Comparison of ENCODE assay signal across 16 cellular contexts in the genomic region with DNA sequence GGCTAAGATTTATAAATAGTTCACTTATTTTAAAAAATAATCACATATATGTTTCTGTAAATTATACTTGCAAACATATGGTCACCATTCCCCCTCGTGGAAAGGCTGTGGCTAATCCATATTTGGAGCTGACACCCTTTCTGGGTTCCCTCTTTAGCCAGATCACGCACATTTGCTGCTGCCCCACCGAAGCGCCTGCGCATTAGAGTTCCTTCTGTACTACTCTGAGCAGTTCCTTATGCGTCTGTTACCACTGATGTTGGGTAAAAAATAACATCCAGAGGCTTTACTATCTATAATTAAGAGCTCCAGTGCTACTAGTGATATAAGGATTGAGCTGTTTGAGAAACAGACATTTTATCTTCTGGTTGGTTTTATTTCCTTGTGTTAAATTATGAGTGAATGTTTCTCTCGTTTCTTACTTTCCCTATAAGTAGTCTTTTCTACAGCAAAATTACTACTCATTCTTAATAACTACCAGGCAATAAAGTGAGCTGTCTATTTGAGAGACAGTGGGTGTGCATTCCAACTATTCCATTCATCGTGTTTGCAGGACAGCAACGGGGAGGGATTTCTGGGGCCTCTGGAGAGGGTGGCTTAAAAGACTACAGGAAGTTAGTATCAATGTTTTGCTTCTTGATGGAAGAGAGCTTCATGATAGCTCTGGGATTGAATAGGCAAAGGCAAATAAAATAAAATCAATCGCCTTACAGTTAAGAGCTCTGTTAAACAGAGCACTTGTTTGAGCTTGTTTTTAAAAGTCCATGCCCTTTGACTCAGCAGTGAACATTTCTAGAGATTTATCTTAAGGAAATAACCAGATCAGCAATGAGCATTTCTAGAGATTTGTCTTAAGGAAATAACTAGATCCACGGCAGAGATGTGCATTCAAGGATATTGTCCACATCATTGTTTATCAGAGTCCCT.
DNase-seq lines count a peak whose midpoint lies in the region; ATAC-seq, FAIRE-seq and TF ChIP-seq lines count a peak whose summit lies in the region.
"Had no signal": no experiment of that assay in that cellular context is flagged by ENCODE, and none has a peak within 500 bp of the region (broad histone marks: within the 10 kb centered on the region; RNA-seq: fewer than 3 reads in every experiment).

No MANE protein-coding gene starts in this region.

- no peak overlapping the region for H3K4me3 Mint-ChIP-seq in stimulated activated naive B cell treated with anti-CD40 and anti-IgM and Interleukin-4, amounts not matched to agents 10 μg/mL and 1 μg/mL and 100 μg/mL, for 72 hours
- H3K4me3 Mint-ChIP-seq: activated T-cell treated with anti-CD3 and anti-CD28 coated beads, Interleukin-2, amount 50 U/mL, for 4 hours had no signal

- no peaks in the 10 kb centered on the region for H3K9me3 ChIP-seq in kidney (ENCODE audit: control insufficient read depth in 1 of 2, low read length in 2 of 2)
- H3K9me3 ChIP-seq: heart right ventricle, lower lobe of right lung, pancreas had no signal

- H3K4me3 ChIP-seq in kidney (ENCODE audit: low read length in 2 of 2): no peak overlapping the region
- H3K4me3 ChIP-seq: GM12878, heart right ventricle, lower lobe of right lung, pancreas had no signal

- no peak for TF ChIP-seq CTCF in VCaP (conservative IDR thresholded peaks at IDR 0.05)
- no peak for TF ChIP-seq CTCF in kidney (IDR thresholded peaks at IDR 0.05; ENCODE audit: borderline replicate concordance, extremely low read depth, insufficient read depth)

- peaks cover 0 to 5% of the 10 kb centered on the region in 2 donors for H3K4me1 ChIP-seq in kidney (ENCODE audit: control insufficient read depth in 1 of 2, insufficient read depth in 1 of 2, low read depth in 1 of 2, low read length in 2 of 2)
- H3K4me1 ChIP-seq: lower lobe of right lung had no signal

- peaks cover under 1% of the 10 kb centered on the region in 2 donors for H3K27me3 Mint-ChIP-seq in stimulated activated naive B cell treated with anti-CD40 and anti-IgM and Interleukin-4, amounts not matched to agents 10 μg/mL and 1 μg/mL and 100 μg/mL, for 72 hours

- H3K9ac ChIP-seq in kidney (ENCODE audit: low read length in 2 of 2): no peak overlapping the region
- H3K9ac ChIP-seq: KMS-11 had no signal

- H3K4me1 Mint-ChIP-seq in stimulated activated naive B cell treated with anti-CD40 and anti-IgM and Interleukin-4, amounts not matched to agents 10 μg/mL and 1 μg/mL and 100 μg/mL, for 72 hours: peaks cover 0 to 1% of the 10 kb centered on the region in 2 donors

- no peaks in the 10 kb centered on the region for H3K9me3 Mint-ChIP-seq in stimulated activated naive B cell treated with anti-CD40 and anti-IgM and Interleukin-4, amounts not matched to agents 10 μg/mL and 1 μg/mL and 100 μg/mL, for 72 hours

- intact Hi-C loops in kidney (cut with DNase I): loop anchor here (10.0 kb wide), 1 partner anchor 91 kb away; no protein-coding TSS in a partner anchor

- ATAC-seq in stimulated activated naive B cell treated with anti-CD40 and anti-IgM and Interleukin-4, amounts not matched to agents 10 μg/mL and 1 μg/mL and 100 μg/mL, for 72 hours (replicated peaks): no peak
- ATAC-seq in HG03354 (IDR thresholded peaks at IDR 0.05; ENCODE audit: poor library complexity, severe bottlenecking, unreplicated experiment): no peak

- DNase-seq in NCI-H2227 (lab: John Stamatoyannopoulos, UW; ENCODE audit: unreplicated experiment) (peak; percentile 2), NCI-H2227 treated with DMSO at 0.1 percent for 48 hours (lab: John Stamatoyannopoulos, UW) (no peak), hepatic stellate cell (ENCODE audit: low spot score) (peak; percentile 50), kidney (no peak), activated gamma-delta T cell treated with Interleukin-2 at 50 U/mL for 16 hours (no peak)
- DNase-seq in stimulated activated naive B cell treated with anti-CD40 and anti-IgM and Interleukin-4, amounts not matched to agents 10 μg/mL and 1 μg/mL and 100 μg/mL, for 72 hours: no peak
- DNase-seq: activated T-cell treated with anti-CD3 and anti-CD28 coated beads, Interleukin-2, amount 50 U/mL, for 4 hours; NCI-H2081 treated with DMSO at 0.1 percent for 48 hours; SW 1271 had no signal

- no peaks in the 10 kb centered on the region for H3K36me3 ChIP-seq in kidney (ENCODE audit: control insufficient read depth in 1 of 2, insufficient read depth in 2 of 2, low read length in 2 of 2)
- H3K36me3 ChIP-seq: heart right ventricle, lower lobe of right lung, pancreas had no signal

- H3K36me3 Mint-ChIP-seq in stimulated activated naive B cell treated with anti-CD40 and anti-IgM and Interleukin-4, amounts not matched to agents 10 μg/mL and 1 μg/mL and 100 μg/mL, for 72 hours: peaks cover under 1% of the 10 kb centered on the region in 2 donors

- FAIRE-seq in kidney (lab: Jason Lieb, UNC): no peak
- FAIRE-seq: GM12878, pancreas had no signal

- H3K27ac Mint-ChIP-seq in stimulated activated naive B cell treated with anti-CD40 and anti-IgM and Interleukin-4, amounts not matched to agents 10 μg/mL and 1 μg/mL and 100 μg/mL, for 72 hours: peak overlapping the region; percentile 51

- peak overlapping the region; percentile 89 for H3K27ac ChIP-seq in VCaP
- peak overlapping the region in 1 of 2 donors; percentile 26 for H3K27ac ChIP-seq in kidney (ENCODE audit: low read depth in 2 of 2, low read length in 2 of 2)
- H3K27ac ChIP-seq: heart right ventricle, KMS-11, lower lobe of right lung, pancreas had no signal

Comparison
In these comparisons a context has a peak if more than half of its experiments do, and no peak if none do; other contexts are left out.
1. DNase-seq: peak in NCI-H2227 (single experiment) and hepatic stellate cell (single experiment); none in NCI-H2227 treated with DMSO at 0.1 percent for 48 hours (single experiment), stimulated activated naive B cell treated with anti-CD40 and anti-IgM and Interleukin-4, amounts not matched to agents 10 μg/mL and 1 μg/mL and 100 μg/mL, for 72 hours (single experiment), kidney (single experiment) and activated gamma-delta T cell treated with Interleukin-2 at 50 U/mL for 16 hours (single experiment).